In genomic region chr13:104286566-104287290, GRCh38 we compare ENCODE assay signal across 17 cellular contexts.
DNase-seq lines count a peak whose midpoint lies in the region; ATAC-seq, FAIRE-seq and TF ChIP-seq lines count a peak whose summit lies in the region.
"Had no signal": no experiment of that assay in that cellular context is flagged by ENCODE, and none has a peak within 500 bp of the region (broad histone marks: within the 10 kb centered on the region; RNA-seq: fewer than 3 reads in every experiment).

No MANE protein-coding gene starts in this region.

- H3K79me2 ChIP-seq in mesendoderm (ENCODE audit: control insufficient read depth, insufficient read depth, low read length), result no peaks in the 10 kb centered on the region

- TF ChIP-seq CTCF in right lobe of liver (IDR thresholded peaks at IDR 0.05), result no peak

- intact Hi-C loops in right lobe of liver (cut with DNase I), result no loop called here

- H3K27ac ChIP-seq in mesendoderm (ENCODE audit: low read depth, low read length) (no peak overlapping the region), right lobe of liver (no peak overlapping the region)
- H3K27ac ChIP-seq: adrenal gland, psoas muscle, spleen had no signal

- FAIRE-seq in H54 (lab: Jason Lieb, UNC), result peak; percentile 20

- H3K27me3 ChIP-seq in mesendoderm (ENCODE audit: insufficient read depth, low read length, poor library complexity) (no peaks in the 10 kb centered on the region), right lobe of liver (no peaks in the 10 kb centered on the region)
- H3K27me3 ChIP-seq: adrenal gland, spleen had no signal

- H3K18ac ChIP-seq in mesendoderm (ENCODE audit: low read length), result no peak overlapping the region

- no peaks in the 10 kb centered on the region for H3K79me1 ChIP-seq in mesendoderm (ENCODE audit: low read length)

- H3K4me1 ChIP-seq in mesendoderm (ENCODE audit: control insufficient read depth, low read depth, low read length), result no peaks in the 10 kb centered on the region
- no peaks in the 10 kb centered on the region for H3K4me1 ChIP-seq in right lobe of liver
- H3K4me1 ChIP-seq: adrenal gland, Caco-2, psoas muscle, spleen had no signal

- no peak overlapping the region for H3K4ac ChIP-seq in mesendoderm (ENCODE audit: low read depth, low read length)

- no peak for TF ChIP-seq POLR2A in H54 (IDR thresholded peaks at IDR 0.05; ENCODE audit: low read depth, low read length)
- no peak for TF ChIP-seq POLR2A in right lobe of liver (IDR thresholded peaks at IDR 0.05)

- H3K9me3 ChIP-seq in right lobe of liver, result no peaks in the 10 kb centered on the region
- H3K9me3 ChIP-seq: adrenal gland, Caco-2, psoas muscle had no signal

- H4K5ac ChIP-seq in mesendoderm (ENCODE audit: low read length), result no peak overlapping the region

- DNase-seq in H54 (ENCODE audit: insufficient read length, low spot score) (no peak), NCI-H2081 treated with DMSO at 0.1 percent for 48 hours (lab: John Stamatoyannopoulos, UW) (peak; percentile 14), dermis blood vessel endothelial cell (peak; percentile 27), mesendoderm (peak; percentile 73), right lobe of liver (no peak)
- no peak for DNase-seq in activated CD8-positive, alpha-beta memory T cell treated with anti-CD3 and anti-CD28 coated beads, Interleukin-2, amount 50 U/mL, for 4 hours
- DNase-seq: activated CD8-positive, alpha-beta memory T cell treated with anti-CD3 and anti-CD28 coated beads, Interleukin-2, amount 10 ng/mL, durations not matched to agents 7 days and 5 days; adrenal gland; Caco-2; cerebellar nuclear complex; natural killer cell; NCI-H2171; psoas muscle; spleen had no signal

- no peaks in the 10 kb centered on the region for H3K36me3 ChIP-seq in mesendoderm (ENCODE audit: control insufficient read depth, insufficient read depth, low read length)
- H3K36me3 ChIP-seq in right lobe of liver, result no peaks in the 10 kb centered on the region
- H3K36me3 ChIP-seq: adrenal gland, spleen had no signal

- H3K4me2 ChIP-seq in mesendoderm (ENCODE audit: low read length), result no peak overlapping the region

- H2BK5ac ChIP-seq in mesendoderm (ENCODE audit: low read length), result no peak overlapping the region

- H2BK15ac ChIP-seq in mesendoderm (replicated peaks; ENCODE audit: low read depth), result no peak overlapping the region

- H3K56ac ChIP-seq in mesendoderm (ENCODE audit: low read length), result no peak overlapping the region

- H3K23ac ChIP-seq in mesendoderm (ENCODE audit: low read length), result no peak overlapping the region

- no peak overlapping the region for H2BK120ac ChIP-seq in mesendoderm (ENCODE audit: low read depth, low read length)

- no peak overlapping the region for H3K9ac ChIP-seq in mesendoderm (ENCODE audit: low read length)

- H3K4me3 ChIP-seq in mesendoderm (ENCODE audit: low read length) (no peak overlapping the region), right lobe of liver (no peak overlapping the region)
- H3K4me3 ChIP-seq: adrenal gland, psoas muscle, spleen had no signal

- WGBS in mesendoderm (ENCODE audit: extremely low coverage, insufficient coverage, low lambda C conversion rate), result no CpG with 5 or more reads among the region's 4 CpGs
- 10% methylated on average over 4 of the region's 4 CpGs for WGBS in right lobe of liver (ENCODE audit: insufficient coverage, low coverage, low lambda C conversion rate, missing lambda C conversion rate)

- ATAC-seq in right lobe of liver, result no peak
- no peak for ATAC-seq in HG03025 (IDR thresholded peaks at IDR 0.05; ENCODE audit: low FRiP score, unreplicated experiment)
- no peak for ATAC-seq in HG02981 (IDR thresholded peaks at IDR 0.05; ENCODE audit: unreplicated experiment)
- ATAC-seq: activated CD4-positive, CD25-positive, alpha-beta regulatory T cell treated with anti-CD3 and anti-CD28 coated beads, Interleukin-2, amount 50 U/mL, for 24 hours; activated CD8-positive, alpha-beta memory T cell treated with anti-CD3 and anti-CD28 coated beads, Interleukin-2, amount 10 ng/mL, durations not matched to agents 7 days and 5 days; natural killer cell; psoas muscle had no signal

- no peak overlapping the region for H2AK5ac ChIP-seq in mesendoderm (ENCODE audit: low read length)

- no peak overlapping the region for H4K8ac ChIP-seq in mesendoderm (ENCODE audit: low read depth, low read length)

Comparison
In these comparisons a context has a peak if more than half of its experiments do, and no peak if none do; other contexts are left out.
1. DNase-seq: peak in NCI-H2081 treated with DMSO at 0.1 percent for 48 hours (single experiment), dermis blood vessel endothelial cell (single experiment) and mesendoderm (single experiment); none in H54 (single experiment), right lobe of liver (0 of 3) and activated CD8-positive, alpha-beta memory T cell treated with anti-CD3 and anti-CD28 coated beads, Interleukin-2, amount 50 U/mL, for 4 hours (single experiment).